In genomic region chr5:179369530-179369884, GRCh38 we compare ENCODE assay signal across 19 cellular contexts. TPM values are rescaled to one million over a fixed set of nuclear protein-coding genes. Genes with fewer than 3 reads are reported as not detected.
DNase-seq lines count a peak whose midpoint lies in the region; ATAC-seq and TF ChIP-seq lines count a peak whose summit lies in the region.
"Had no signal": no experiment of that assay in that cellular context is flagged by ENCODE, and none has a peak within 500 bp of the region (broad histone marks: within the 10 kb centered on the region; RNA-seq: fewer than 3 reads in every experiment).

No MANE protein-coding gene starts in this region.

- H3K4me1 Mint-ChIP-seq in natural killer cell treated with Interleukin-12 subunit alpha and Interleukin-12 subunit beta and Interleukin-15 and Interleukin-18, amount 100 ng/mL, for 72 hours (ENCODE audit: low read depth in 2 of 2) = no peaks in the 10 kb centered on the region
- H3K4me1 Mint-ChIP-seq in natural killer cell = no peaks in the 10 kb centered on the region
- peaks cover 29% of the 10 kb centered on the region for H3K4me1 Mint-ChIP-seq in nephron progenitor cell
- no peaks in the 10 kb centered on the region for H3K4me1 Mint-ChIP-seq in stimulated activated effector memory CD8-positive, alpha-beta T cell treated with anti-CD3 and anti-CD28 coated beads, Interleukin-12 subunit alpha, Interleukin-12 subunit beta, amount 100 ng/mL, for 72 hours

- peak; percentile 54 for DNase-seq in natural killer cell treated with Interleukin-12 subunit alpha and Interleukin-12 subunit beta and Interleukin-15 and Interleukin-18, amount 100 ng/mL, for 72 hours (ENCODE audit: low spot score)
- DNase-seq in natural killer cell = no peak
- DNase-seq in nephron progenitor cell = no peak
- no peak for DNase-seq in stimulated activated effector memory CD8-positive, alpha-beta T cell treated with anti-CD3 and anti-CD28 coated beads, Interleukin-12 subunit alpha, Interleukin-12 subunit beta, amount 100 ng/mL, for 72 hours (ENCODE audit: low spot score in 2 of 2)
- DNase-seq in NCI-H1105 (lab: John Stamatoyannopoulos, UW) = no peak
- DNase-seq in DMS 273 (lab: John Stamatoyannopoulos, UW; ENCODE audit: unreplicated experiment) = no peak
- DNase-seq: 8988T; Calu3; CD8-positive, alpha-beta T cell; DMS 273 treated with DMSO at 0.1 percent for 48 hours; DMS53; DND-41; EL; GM23248; HCEC 1CT had no signal

- H3K36me3 Mint-ChIP-seq in natural killer cell treated with Interleukin-12 subunit alpha and Interleukin-12 subunit beta and Interleukin-15 and Interleukin-18, amount 100 ng/mL, for 72 hours = no peaks in the 10 kb centered on the region
- H3K36me3 Mint-ChIP-seq in natural killer cell (no peaks in the 10 kb centered on the region), nephron progenitor cell (ENCODE audit: low read depth) (no peaks in the 10 kb centered on the region)
- no peaks in the 10 kb centered on the region for H3K36me3 Mint-ChIP-seq in stimulated activated effector memory CD8-positive, alpha-beta T cell treated with anti-CD3 and anti-CD28 coated beads, Interleukin-12 subunit alpha, Interleukin-12 subunit beta, amount 100 ng/mL, for 72 hours
- H3K36me3 Mint-ChIP-seq: CD8-positive, alpha-beta T cell had no signal

- no peaks in the 10 kb centered on the region for H3K9me3 Mint-ChIP-seq in natural killer cell treated with Interleukin-12 subunit alpha and Interleukin-12 subunit beta and Interleukin-15 and Interleukin-18, amount 100 ng/mL, for 72 hours
- H3K9me3 Mint-ChIP-seq in natural killer cell = no peaks in the 10 kb centered on the region
- H3K9me3 Mint-ChIP-seq in nephron progenitor cell = peaks cover 8% of the 10 kb centered on the region
- H3K9me3 Mint-ChIP-seq in stimulated activated effector memory CD8-positive, alpha-beta T cell treated with anti-CD3 and anti-CD28 coated beads, Interleukin-12 subunit alpha, Interleukin-12 subunit beta, amount 100 ng/mL, for 72 hours = no peaks in the 10 kb centered on the region
- H3K9me3 Mint-ChIP-seq: CD8-positive, alpha-beta T cell had no signal

- H3K4me3 Mint-ChIP-seq in natural killer cell treated with Interleukin-12 subunit alpha and Interleukin-12 subunit beta and Interleukin-15 and Interleukin-18, amount 100 ng/mL, for 72 hours = no peak overlapping the region
- H3K4me3 Mint-ChIP-seq in natural killer cell (no peak overlapping the region), nephron progenitor cell (no peak overlapping the region)
- H3K4me3 Mint-ChIP-seq in stimulated activated effector memory CD8-positive, alpha-beta T cell treated with anti-CD3 and anti-CD28 coated beads, Interleukin-12 subunit alpha, Interleukin-12 subunit beta, amount 100 ng/mL, for 72 hours = no peak overlapping the region
- H3K4me3 Mint-ChIP-seq: CD8-positive, alpha-beta T cell had no signal

- H3K27me3 Mint-ChIP-seq in natural killer cell treated with Interleukin-12 subunit alpha and Interleukin-12 subunit beta and Interleukin-15 and Interleukin-18, amount 100 ng/mL, for 72 hours = no peaks in the 10 kb centered on the region
- H3K27me3 Mint-ChIP-seq in natural killer cell (ENCODE audit: low read depth in 2 of 2) (no peaks in the 10 kb centered on the region), nephron progenitor cell (ENCODE audit: low read depth, poor library complexity) (peaks cover 16% of the 10 kb centered on the region)

- no peak for ATAC-seq in natural killer cell treated with Interleukin-12 subunit alpha and Interleukin-12 subunit beta and Interleukin-15 and Interleukin-18, amount 100 ng/mL, for 72 hours
- ATAC-seq in natural killer cell (no peak), GM19463 (IDR thresholded peaks at IDR 0.05; ENCODE audit: unreplicated experiment) (no peak)
- ATAC-seq in stimulated activated effector memory CD8-positive, alpha-beta T cell treated with anti-CD3 and anti-CD28 coated beads, Interleukin-12 subunit alpha, Interleukin-12 subunit beta, amount 100 ng/mL, for 72 hours = no peak
- ATAC-seq: CD8-positive, alpha-beta T cell; GM12878 had no signal

- intact Hi-C loops in natural killer cell (cut with micrococcal nuclease) = no loop called here

- TF ChIP-seq CTCF in natural killer cell (IDR thresholded peaks at IDR 0.05) = no peak
- no peak for TF ChIP-seq CTCF in nephron progenitor cell (IDR thresholded peaks at IDR 0.05)

- H3K27ac Mint-ChIP-seq in natural killer cell treated with Interleukin-12 subunit alpha and Interleukin-12 subunit beta and Interleukin-15 and Interleukin-18, amount 100 ng/mL, for 72 hours = no peak overlapping the region
- H3K27ac Mint-ChIP-seq in natural killer cell (no peak overlapping the region), nephron progenitor cell (peak overlapping the region; percentile 39)
- H3K27ac Mint-ChIP-seq in stimulated activated effector memory CD8-positive, alpha-beta T cell treated with anti-CD3 and anti-CD28 coated beads, Interleukin-12 subunit alpha, Interleukin-12 subunit beta, amount 100 ng/mL, for 72 hours = peak overlapping the region; percentile 45
- H3K27ac Mint-ChIP-seq: CD8-positive, alpha-beta T cell had no signal

RNA-seq across cellular contexts. Expression of gene ADAMTS2, which starts 24.2 kb away (rescaled TPM):
- total RNA-seq in natural killer cell treated with Interleukin-12 subunit alpha and Interleukin-12 subunit beta and Interleukin-15 and Interleukin-18, amount 100 ng/mL, for 72 hours = not detected
- total RNA-seq in natural killer cell = under 1 TPM in 1 of 3 donors, not detected in 2; 0.28 TPM
- total RNA-seq: Calu3; CD8-positive, alpha-beta T cell; G401; HT-29 had no signal

Comparison
In these comparisons a context has a peak if more than half of its experiments do, and no peak if none do; other contexts are left out.
1. H3K27ac Mint-ChIP-seq: peak in nephron progenitor cell (single experiment) and stimulated activated effector memory CD8-positive, alpha-beta T cell treated with anti-CD3 and anti-CD28 coated beads, Interleukin-12 subunit alpha, Interleukin-12 subunit beta, amount 100 ng/mL, for 72 hours (single experiment); none in natural killer cell treated with Interleukin-12 subunit alpha and Interleukin-12 subunit beta and Interleukin-15 and Interleukin-18, amount 100 ng/mL, for 72 hours (0 of 2) and natural killer cell (0 of 2).